Comparison of ENCODE assay signal across 8 cellular contexts in genomic region chr11:133927690-133928627, GRCh38. TPM values are rescaled to one million over a fixed set of nuclear protein-coding genes. Genes with fewer than 3 reads are reported as not detected.
A peak's percentile ranks its signal among the peaks of the same experiment; 100 is the strongest.
DNase-seq lines count a peak whose midpoint lies in the region; ATAC-seq and TF ChIP-seq lines count a peak whose summit lies in the region.

No MANE protein-coding gene starts in this region.

- H3K79me2 ChIP-seq in MM.1S (ENCODE audit: low read length), result no peaks in the 10 kb centered on the region

- 16 to 31% (median 30%) methylated on average over 21 to 36 of the region's 36 CpGs for whole genome bisulfite sequencing in adrenal gland, 4 donors
- 39% methylated on average over 36 of the region's 36 CpGs for WGBS in right cardiac atrium

- ATAC-seq in right cardiac atrium, result peak; percentile 81 to 89

- H3K36me3 ChIP-seq in MM.1S (replicated peaks; ENCODE audit: insufficient read depth, low read length), result no peaks in the 10 kb centered on the region
- no peaks in the 10 kb centered on the region for H3K36me3 ChIP-seq in adrenal gland (replicated peaks in 1 of 2)
- peaks cover 10 to 25% (median 12%) of the 10 kb centered on the region in 3 donors for H3K36me3 ChIP-seq in skeletal muscle tissue (ENCODE audit: control insufficient read depth in 3 of 3, insufficient read depth in 3 of 3, low read length in 3 of 3)

- intact Hi-C loops in adrenal gland (cut with DNase I) (loop anchor here in 1 of 2 donors (5.0 kb wide), 2 partner anchors 114 to 214 kb away; no protein-coding TSS in a partner anchor), right cardiac atrium (cut with DNase I) (loop anchor here (5.0 to 10.0 kb wide), 4 partner anchors 117 to 217 kb away; no protein-coding TSS in a partner anchor)

- TF ChIP-seq CTCF in GM10266 (IDR thresholded peaks at IDR 0.05; ENCODE audit: control insufficient read depth, insufficient read depth, low read depth, missing control alignments) (peak; percentile 89), MM.1S (IDR thresholded peaks at IDR 0.05; ENCODE audit: low read length) (peak; percentile 50), adrenal gland (IDR thresholded peaks at IDR 0.05) (peak; percentile 52 to 84 (median 73))

- H3K9ac ChIP-seq in MM.1S (ENCODE audit: low read length), result no peak overlapping the region
- H3K9ac ChIP-seq in skeletal muscle tissue (ENCODE audit: low read depth in 1 of 3, low read length in 3 of 3), result peak overlapping the region in 1 of 3 donors; percentile 45

- H3K4me2 ChIP-seq in MM.1S (ENCODE audit: low read depth, low read length), result peak overlapping the region; percentile 41

- H3K9me3 ChIP-seq in MM.1S (replicated peaks; ENCODE audit: insufficient read depth, low read length), result no peaks in the 10 kb centered on the region
- H3K9me3 ChIP-seq in adrenal gland (replicated peaks in 1 of 3), result no peaks in the 10 kb centered on the region
- no peaks in the 10 kb centered on the region for H3K9me3 ChIP-seq in right cardiac atrium (ENCODE audit: control insufficient read depth, low read length)
- H3K9me3 ChIP-seq in skeletal muscle tissue (ENCODE audit: control insufficient read depth in 3 of 3, low read length in 3 of 3), result no peaks in the 10 kb centered on the region

- TF ChIP-seq POLR2A in adrenal gland (IDR thresholded peaks at IDR 0.05), result no peak

- H3K27ac ChIP-seq in MM.1S (ENCODE audit: low read length), result no peak overlapping the region
- H3K27ac ChIP-seq in adrenal gland, result no peak overlapping the region
- H3K27ac ChIP-seq in right cardiac atrium (ENCODE audit: low read length), result no peak overlapping the region
- H3K27ac ChIP-seq in skeletal muscle tissue (ENCODE audit: low read depth, low read length), result no peak overlapping the region

- H3K4me3 ChIP-seq in MM.1S (ENCODE audit: low read length) (peak overlapping the region; percentile 20; the same call in 1 of the 2 replicates), adrenal gland (no peak overlapping the region), right cardiac atrium (ENCODE audit: low read length) (no peak overlapping the region), skeletal muscle tissue (ENCODE audit: low read length in 3 of 3) (peak overlapping the region in 2 of 3 donors; percentile 1 to 38)

- no peaks in the 10 kb centered on the region for H3K4me1 ChIP-seq in MM.1S (ENCODE audit: low read length)
- peaks cover 0 to 8% of the 10 kb centered on the region in 2 donors for H3K4me1 ChIP-seq in adrenal gland (replicated peaks in 1 of 2)
- H3K4me1 ChIP-seq in right cardiac atrium (ENCODE audit: control insufficient read depth, insufficient read depth, low read length), result no peaks in the 10 kb centered on the region
- H3K4me1 ChIP-seq in skeletal muscle tissue (ENCODE audit: control insufficient read depth in 3 of 3, insufficient read depth in 3 of 3, low read length in 3 of 3), result peaks cover 0 to 14% (median 8%) of the 10 kb centered on the region in 3 donors

- H3K9me2 ChIP-seq in MM.1S (replicated peaks; ENCODE audit: insufficient read depth, low read length), result no peaks in the 10 kb centered on the region

- H3K27me3 ChIP-seq in MM.1S (replicated peaks; ENCODE audit: insufficient read depth, low read length), result no peaks in the 10 kb centered on the region; the same call in 1 of the 2 replicates
- H3K27me3 ChIP-seq in adrenal gland, result peaks cover 12% of the 10 kb centered on the region
- H3K27me3 ChIP-seq in right cardiac atrium (ENCODE audit: control insufficient read depth, insufficient read depth), result no peaks in the 10 kb centered on the region
- peaks cover 0 to 8% (median 6%) of the 10 kb centered on the region in 3 donors for H3K27me3 ChIP-seq in skeletal muscle tissue (ENCODE audit: control insufficient read depth in 3 of 3, insufficient read depth in 3 of 3, low read length in 3 of 3)

- peak overlapping the region; percentile 42; the same call in 1 of the 2 replicates for H2AFZ ChIP-seq in MM.1S (ENCODE audit: low read length)

- DNase-seq in GM10266 (ENCODE audit: extremely low spot score) (peak; percentile 83), HCEC 1CT (peak; percentile 43), MM.1S (peak; percentile 11), SW480 (ENCODE audit: low spot score) (peak; percentile 88), adrenal gland (peak; percentile 47 to 88 (median 68)), right cardiac atrium (peak; percentile 71 to 87 (median 78)), SKM-1 treated with dmso at 0.1 percent for 144 hours (lab: John Stamatoyannopoulos, UW; ENCODE audit: unreplicated experiment) (no peak)

- H4K20me1 ChIP-seq in MM.1S (ENCODE audit: insufficient read depth, low read length), result no peaks in the 10 kb centered on the region

- H3F3A ChIP-seq in MM.1S (ENCODE audit: insufficient read depth, low read length), result no peaks in the 10 kb centered on the region

RNA-seq across cellular contexts. Expression of gene IGSF9B, which starts 28.8 kb away (rescaled TPM):
- total RNA-seq in adrenal gland (1 to 10 TPM in 4 of 8 donors, under 1 TPM in 4; 0.12 to 5.3 (median 1.2) TPM), right cardiac atrium (10 to 100 TPM; 40.1 to 58.9 (median 54.3) TPM), skeletal muscle tissue (4.7 TPM)
- polyA plus RNA-seq in adrenal gland (10 to 100 TPM in 1 of 3 donors, 1 to 10 TPM in 2; 1.8 to 23.4 (median 2.3) TPM), right cardiac atrium (27.8 TPM)

Comparison
In these comparisons a context has a peak if more than half of its experiments do, and no peak if none do; other contexts are left out.
1. H3K4me3 ChIP-seq: peak in MM.1S (single experiment) and skeletal muscle tissue (2 of 3); none in adrenal gland (0 of 4) and right cardiac atrium (single experiment).
2. Peak in every context shown above with its lines, with median percentiles within 50 percentile points of each other: CTCF ChIP-seq.